23 cellular contexts compared by ENCODE assay signal in the genomic region with DNA sequence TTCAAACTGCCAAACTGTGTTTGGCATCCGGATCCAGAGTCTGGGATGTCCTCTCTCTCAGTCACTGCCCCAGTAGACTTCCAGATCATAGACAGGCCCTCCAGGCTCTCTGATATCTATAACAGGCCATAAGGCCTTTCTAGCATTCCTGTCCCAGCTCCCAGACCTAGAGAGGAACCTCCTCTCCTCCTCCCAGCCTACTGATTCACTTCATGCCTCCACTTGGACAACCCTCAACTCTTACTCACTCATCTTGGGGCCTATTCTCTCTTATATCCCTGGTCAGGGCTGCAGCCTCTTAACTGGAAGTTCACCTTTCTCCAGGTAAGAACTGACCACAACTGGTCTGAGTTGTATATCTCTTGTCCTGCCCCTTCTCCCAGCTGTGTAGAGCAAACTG.
DNase-seq lines count a peak whose midpoint lies in the region; TF ChIP-seq lines count a peak whose summit lies in the region.
"Had no signal": no experiment of that assay in that cellular context is flagged by ENCODE, and none has a peak within 500 bp of the region (broad histone marks: within the 10 kb centered on the region; RNA-seq: fewer than 3 reads in every experiment).

No MANE protein-coding gene starts in this region.

- H3K27me3 Mint-ChIP-seq in osteocyte (ENCODE audit: unreplicated experiment), result no peaks in the 10 kb centered on the region
- H3K27me3 Mint-ChIP-seq: activated CD8-positive, alpha-beta memory T cell treated with anti-CD3 and anti-CD28 coated beads, Interleukin-2, amount 10 ng/mL, durations not matched to agents 7 days and 5 days; CD4-positive, alpha-beta memory T cell had no signal

- TF ChIP-seq CTCF in fibroblast of the aortic adventitia (IDR thresholded peaks at IDR 0.05; ENCODE audit: insufficient read depth, low read length) (no peak), osteocyte (IDR thresholded peaks at IDR 0.05) (no peak), GM10248 (IDR thresholded peaks at IDR 0.05; ENCODE audit: control extremely low read depth, extremely low read depth, low read depth, missing control alignments) (no peak)

- no peaks in the 10 kb centered on the region for H3F3A ChIP-seq in GM23248 (ENCODE audit: insufficient read depth)

- no peak overlapping the region for H3K9ac ChIP-seq in GM23248
- H3K9ac ChIP-seq in adipocyte (ENCODE audit: low read length), result no peak overlapping the region

- H3K27me3 ChIP-seq in GM23248 (replicated peaks; ENCODE audit: insufficient read depth) (no peaks in the 10 kb centered on the region), adipocyte (replicated peaks; ENCODE audit: control insufficient read depth, insufficient read depth, low read length) (peaks cover 5% of the 10 kb centered on the region)
- H3K27me3 ChIP-seq: suprapubic skin, uterus had no signal

- H3K4me3 ChIP-seq in GM23248 (no peak overlapping the region), adipocyte (ENCODE audit: low read length) (no peak overlapping the region), fibroblast of the aortic adventitia (ENCODE audit: low read depth, low read length) (no peak overlapping the region)
- H3K4me3 ChIP-seq: PC-9, suprapubic skin, uterus had no signal

- no peak overlapping the region for H3K27ac ChIP-seq in GM23248
- H3K27ac ChIP-seq: PC-9, suprapubic skin, uterus had no signal

- POLR2A ChIA-PET in GM10248 (lab: Yijun Ruan, JAX), result no interaction called here

- no peak overlapping the region for H3K4me2 ChIP-seq in GM23248 (ENCODE audit: unreplicated experiment)
- H3K4me2 ChIP-seq: PC-9 had no signal

- H3K4me1 ChIP-seq in GM23248 (ENCODE audit: insufficient read depth) (peaks cover 17% of the 10 kb centered on the region), adipocyte (ENCODE audit: control insufficient read depth, insufficient read depth, low read length) (peaks cover 34% of the 10 kb centered on the region)
- H3K4me1 ChIP-seq: suprapubic skin, uterus had no signal

- peak overlapping the region; percentile 29; the same call in 1 of the 2 replicates for H2AFZ ChIP-seq in GM23248
- H2AFZ ChIP-seq: PC-9 had no signal

- no peaks in the 10 kb centered on the region for H3K36me3 ChIP-seq in GM23248 (ENCODE audit: low read depth)
- no peaks in the 10 kb centered on the region for H3K36me3 ChIP-seq in adipocyte (ENCODE audit: control insufficient read depth, insufficient read depth, low read length, severe bottlenecking)
- H3K36me3 ChIP-seq: suprapubic skin, uterus had no signal

- in situ Hi-C loops in GM23248 (cut with MboI), result no loop called here

- no peaks in the 10 kb centered on the region for H3K9me2 ChIP-seq in GM23248 (ENCODE audit: insufficient read depth)

- H4K20me1 ChIP-seq in GM23248 (ENCODE audit: insufficient read depth), result no peaks in the 10 kb centered on the region

- no peaks in the 10 kb centered on the region for H3K79me2 ChIP-seq in GM23248 (ENCODE audit: insufficient read depth)

- H3K4me1 Mint-ChIP-seq in osteocyte (ENCODE audit: unreplicated experiment), result peaks cover 57% of the 10 kb centered on the region
- H3K4me1 Mint-ChIP-seq: activated CD8-positive, alpha-beta memory T cell treated with anti-CD3 and anti-CD28 coated beads, Interleukin-2, amount 10 ng/mL, durations not matched to agents 7 days and 5 days; CD4-positive, alpha-beta memory T cell had no signal

- DNase-seq in GM23248, result peak; percentile 53
- DNase-seq in adipocyte (ENCODE audit: low read depth), result peak; percentile 15
- DNase-seq in fibroblast of the aortic adventitia (ENCODE audit: low read depth), result peak; percentile 8
- DNase-seq in osteocyte (ENCODE audit: extremely low spot score, unreplicated experiment), result no peak
- DNase-seq in GM10248 (ENCODE audit: extremely low spot score), result no peak
- no peak for DNase-seq in NCI-H524 (lab: John Stamatoyannopoulos, UW)
- no peak for DNase-seq in HK-2 (ENCODE audit: unreplicated experiment)
- DNase-seq: activated CD4-positive, alpha-beta T cell treated with anti-CD3 and anti-CD28 coated beads for 48 hours; activated CD8-positive, alpha-beta memory T cell treated with anti-CD3 and anti-CD28 coated beads, Interleukin-2, amount 10 ng/mL, durations not matched to agents 7 days and 5 days; CD4-positive, alpha-beta memory T cell; DMS153; effector CD8-positive, alpha-beta T cell; glutamatergic neuron; Kasumi-1; NCI-H1048; NCI-H2029; NCI-H345; PC-9; posterior cingulate gyrus; uterus had no signal

- H3K9me3 ChIP-seq in GM23248 (ENCODE audit: low read depth) (no peaks in the 10 kb centered on the region), adipocyte (ENCODE audit: control insufficient read depth, low read length) (no peaks in the 10 kb centered on the region)
- H3K9me3 ChIP-seq: suprapubic skin, uterus had no signal

- H3K27ac Mint-ChIP-seq in osteocyte (ENCODE audit: unreplicated experiment), result peak overlapping the region; percentile 73
- H3K27ac Mint-ChIP-seq: activated naive CD8-positive, alpha-beta T cell; CD4-positive, alpha-beta memory T cell had no signal

- CTCF ChIA-PET in GM10248 (lab: Yijun Ruan, JAX), result no interaction called here

- H3K9me3 Mint-ChIP-seq in osteocyte (ENCODE audit: unreplicated experiment), result no peaks in the 10 kb centered on the region
- H3K9me3 Mint-ChIP-seq: CD4-positive, alpha-beta memory T cell; nephron had no signal

- H3K36me3 Mint-ChIP-seq in osteocyte (ENCODE audit: unreplicated experiment), result peaks cover 5% of the 10 kb centered on the region
- H3K36me3 Mint-ChIP-seq: activated CD8-positive, alpha-beta memory T cell treated with anti-CD3 and anti-CD28 coated beads, Interleukin-2, amount 10 ng/mL, durations not matched to agents 7 days and 5 days; activated naive CD8-positive, alpha-beta T cell; CD4-positive, alpha-beta memory T cell had no signal

- WGBS in GM23248 (ENCODE audit: low coverage in 1 of 2, low lambda C conversion rate in 2 of 2, missing lambda C conversion rate in 2 of 2), 2 experiments, result 77 to 88% methylated on average over 1 of the region's 1 CpG

- H3K4me3 Mint-ChIP-seq in osteocyte (ENCODE audit: unreplicated experiment), result no peak overlapping the region
- H3K4me3 Mint-ChIP-seq: activated CD8-positive, alpha-beta memory T cell treated with anti-CD3 and anti-CD28 coated beads, Interleukin-2, amount 10 ng/mL, durations not matched to agents 7 days and 5 days; activated naive CD8-positive, alpha-beta T cell; CD4-positive, alpha-beta memory T cell; nephron had no signal

Comparison
In these comparisons a context has a peak if more than half of its experiments do, and no peak if none do; other contexts are left out.
1. DNase-seq: peak in GM23248 (single experiment), adipocyte (single experiment) and fibroblast of the aortic adventitia (single experiment); none in osteocyte (single experiment), GM10248 (single experiment), NCI-H524 (0 of 2) and HK-2 (single experiment).